Comparison of ENCODE assay signal across 1 cellular context in the genomic region with DNA sequence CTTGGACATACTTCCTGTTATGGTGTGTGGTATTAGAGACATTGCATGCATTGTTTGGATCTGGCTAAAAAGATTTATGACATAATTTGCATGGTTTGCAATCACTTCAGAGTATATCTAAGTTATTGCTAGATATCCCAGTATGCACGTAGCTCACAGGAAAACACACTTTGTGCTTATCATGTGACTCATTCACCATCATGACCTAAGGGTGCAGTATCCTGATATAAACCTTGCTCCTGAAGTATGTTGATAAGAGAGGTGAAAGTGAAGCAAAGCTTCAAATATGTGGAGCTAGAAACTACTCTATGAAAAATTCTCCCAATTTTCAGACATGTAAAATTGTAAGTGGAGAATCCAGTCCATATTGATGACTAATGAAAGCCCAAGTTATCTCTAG.
TF ChIP-seq lines count a peak whose summit lies in the region.

No MANE protein-coding gene starts in this region.

TF ChIP-seq in K562, 482 proteins besides CTCF, POLR2A, EP300 and RAD21 (continued from another document):
- no peak for TF ChIP-seq KHSRP (IDR thresholded peaks at IDR 0.05)
- TF ChIP-seq SIX5 (IDR thresholded peaks at IDR 0.05; ENCODE audit: borderline replicate concordance in 1 of 2, insufficient read depth in 1 of 2, low read depth in 1 of 2, low read length in 2 of 2): no peak
- no peak for TF ChIP-seq ZNF717 (CRISPR knock-in tag; IDR thresholded peaks at IDR 0.05)
- TF ChIP-seq, protein P1, sequence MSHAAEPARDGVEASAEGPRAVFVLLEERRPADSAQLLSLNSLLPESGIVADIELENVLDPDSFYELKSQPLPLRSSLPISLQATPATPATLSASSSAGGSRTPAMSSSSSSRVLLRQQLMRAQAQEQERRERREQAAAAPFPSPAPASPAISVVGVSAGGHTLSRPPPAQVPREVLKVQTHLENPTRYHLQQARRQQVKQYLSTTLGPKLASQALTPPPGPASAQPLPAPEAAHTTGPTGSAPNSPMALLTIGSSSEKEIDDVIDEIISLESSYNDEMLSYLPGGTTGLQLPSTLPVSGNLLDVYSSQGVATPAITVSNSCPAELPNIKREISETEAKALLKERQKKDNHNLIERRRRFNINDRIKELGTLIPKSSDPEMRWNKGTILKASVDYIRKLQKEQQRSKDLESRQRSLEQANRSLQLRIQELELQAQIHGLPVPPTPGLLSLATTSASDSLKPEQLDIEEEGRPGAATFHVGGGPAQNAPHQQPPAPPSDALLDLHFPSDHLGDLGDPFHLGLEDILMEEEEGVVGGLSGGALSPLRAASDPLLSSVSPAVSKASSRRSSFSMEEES (CRISPR knock-in tag; IDR thresholded peaks at IDR 0.05): peak; percentile 19
